In genomic region chr2:154307007-154307406, GRCh38 we compare ENCODE assay signal across 14 cellular contexts.
DNase-seq lines count a peak whose midpoint lies in the region; ATAC-seq and TF ChIP-seq lines count a peak whose summit lies in the region.
"Had no signal": no experiment of that assay in that cellular context is flagged by ENCODE, and none has a peak within 500 bp of the region (broad histone marks: within the 10 kb centered on the region; RNA-seq: fewer than 3 reads in every experiment).

No MANE protein-coding gene starts in this region.

- 39% methylated on average over 1 of the region's 1 CpG for WGBS in hepatocyte (ENCODE audit: low lambda C conversion rate, missing lambda C conversion rate)

- H3K79me2 ChIP-seq in hepatocyte, result no peaks in the 10 kb centered on the region

- H4K20me1 ChIP-seq in hepatocyte (ENCODE audit: insufficient read depth, poor library complexity, severe bottlenecking), result no peaks in the 10 kb centered on the region
- H4K20me1 ChIP-seq: BLaER1 had no signal

- peak; percentile 3 for DNase-seq in LNCaP clone FGC (ENCODE audit: low read depth)
- no peak for DNase-seq in hepatocyte (ENCODE audit: low spot score)
- no peak for DNase-seq in mucosa of descending colon
- no peak for DNase-seq in H7
- DNase-seq in left cardiac atrium, result no peak
- no peak for DNase-seq in ACHN
- DNase-seq: AML-193; Caco-2; CD8-positive, alpha-beta memory T cell; DND-41; GF-D8; IMR-90 had no signal

- H2AFZ ChIP-seq in hepatocyte, result no peak overlapping the region

- in situ Hi-C loops in ACHN (cut with HindIII; ENCODE audit: low pct_ligation_motif_present, low pct_unique_long_range_greater_than_20kb, low sequenced_read_pairs), result no loop called here

- peak overlapping the region; percentile 9 for H3K4me2 ChIP-seq in hepatocyte
- H3K4me2 ChIP-seq: BLaER1 had no signal

- ATAC-seq in mucosa of descending colon, result peak; percentile 54
- ATAC-seq in left cardiac atrium, result no peak
- ATAC-seq in GM18505 (IDR thresholded peaks at IDR 0.05; ENCODE audit: unreplicated experiment), result no peak

- intact Hi-C loops in mucosa of descending colon (cut with DNase I, micrococcal nuclease) (no loop called here), left cardiac atrium (cut with DNase I) (no loop called here)

- TF ChIP-seq POLR2A in GM18505 (IDR thresholded peaks at IDR 0.05; ENCODE audit: borderline replicate concordance, extremely low read depth, insufficient read depth, insufficient read length), result no peak

- H3K27ac ChIP-seq in hepatocyte, result no peak overlapping the region
- H3K27ac ChIP-seq: BLaER1 had no signal

- H3K36me3 ChIP-seq in hepatocyte (replicated peaks; ENCODE audit: insufficient read depth, low read depth) (no peaks in the 10 kb centered on the region), mucosa of descending colon (ENCODE audit: low read depth) (no peaks in the 10 kb centered on the region), H7 (replicated peaks; ENCODE audit: control insufficient read depth, insufficient read depth, low read length) (no peaks in the 10 kb centered on the region)
- H3K36me3 ChIP-seq: BLaER1 had no signal

- TF ChIP-seq CTCF in LNCaP clone FGC (IDR thresholded peaks at IDR 0.05; ENCODE audit: control insufficient read depth, extremely low read depth, insufficient read depth), result no peak
- no peak for TF ChIP-seq CTCF in hepatocyte (IDR thresholded peaks at IDR 0.05; ENCODE audit: poor library complexity)
- TF ChIP-seq CTCF in mucosa of descending colon (IDR thresholded peaks at IDR 0.05), result no peak

- H3K9me2 ChIP-seq in hepatocyte (replicated peaks; ENCODE audit: insufficient read depth), result no peaks in the 10 kb centered on the region

- H3K4me1 ChIP-seq in hepatocyte (ENCODE audit: insufficient read depth), result peaks cover 20% of the 10 kb centered on the region
- no peaks in the 10 kb centered on the region for H3K4me1 ChIP-seq in mucosa of descending colon (ENCODE audit: low read depth)
- H3K4me1 ChIP-seq: BLaER1, Caco-2 had no signal

- H3K4me3 ChIP-seq in LNCaP clone FGC (ENCODE audit: low read depth, low read length) (no peak overlapping the region), hepatocyte (no peak overlapping the region), mucosa of descending colon (no peak overlapping the region), H7 (ENCODE audit: insufficient read depth, low read depth, low read length) (no peak overlapping the region)
- H3K4me3 ChIP-seq: BLaER1 had no signal

- H3K9me3 ChIP-seq in hepatocyte (ENCODE audit: low read depth) (no peaks in the 10 kb centered on the region), mucosa of descending colon (no peaks in the 10 kb centered on the region)
- H3K9me3 ChIP-seq: BLaER1, Caco-2 had no signal

- H3K27me3 ChIP-seq in hepatocyte (no peaks in the 10 kb centered on the region), H7 (ENCODE audit: control insufficient read depth, insufficient read depth, low read length) (no peaks in the 10 kb centered on the region)
- H3K27me3 ChIP-seq: BLaER1 had no signal
